ENCODE assay signal across 16 cellular contexts in genomic region chr3:97712919-97713318, GRCh38.
"Had no signal": no experiment of that assay in that cellular context is flagged by ENCODE, and none has a peak within 500 bp of the region (broad histone marks: within the 10 kb centered on the region; RNA-seq: fewer than 3 reads in every experiment).

No MANE protein-coding gene starts in this region.

- H3K4me3 ChIP-seq: lower lobe of right lung, right atrium auricular region, skin epidermis had no signal

- DNase-seq: activated CD4-positive, alpha-beta T cell treated with anti-CD3 and anti-CD28 coated beads for 1 hour; activated CD4-positive, alpha-beta T cell treated with anti-CD3 and anti-CD28 coated beads, Interleukin-2, amount 50 U/mL, for 48 hours; activated CD8-positive, alpha-beta memory T cell treated with anti-CD3 and anti-CD28 coated beads, Interleukin-2, amount 10 ng/mL, durations not matched to agents 7 days and 5 days; activated gamma-delta T cell; activated T-cell treated with anti-CD3 and anti-CD28 coated beads, Interleukin-2, amount 50 U/mL, for 48 hours; anterior cingulate cortex; dermis blood vessel endothelial cell; endodermal cell; hippocampal formation; lower lobe of right lung; posterior cingulate gyrus; stimulated activated naive B cell treated with anti-CD40 and anti-IgM and Interleukin-4, amounts not matched to agents 10 μg/mL and 1 μg/mL and 100 μg/mL, for 72 hours; substantia nigra; trophoblast cell had no signal

- H3K27ac ChIP-seq: lower lobe of right lung, right atrium auricular region, skin epidermis had no signal

- H3K36me3 ChIP-seq: lower lobe of right lung, right atrium auricular region had no signal

- H3K4me1 ChIP-seq: lower lobe of right lung, right atrium auricular region had no signal

- H3K27me3 ChIP-seq: right atrium auricular region had no signal

- ATAC-seq: activated CD8-positive, alpha-beta memory T cell treated with anti-CD3 and anti-CD28 coated beads, Interleukin-2, amount 10 ng/mL, durations not matched to agents 7 days and 5 days; lower lobe of right lung; stimulated activated naive B cell treated with anti-CD40 and anti-IgM and Interleukin-4, amounts not matched to agents 10 μg/mL and 1 μg/mL and 100 μg/mL, for 72 hours had no signal

- H3K9me3 ChIP-seq: lower lobe of right lung, right atrium auricular region had no signal
